ENCODE assay signal across 8 cellular contexts in the genomic region with DNA sequence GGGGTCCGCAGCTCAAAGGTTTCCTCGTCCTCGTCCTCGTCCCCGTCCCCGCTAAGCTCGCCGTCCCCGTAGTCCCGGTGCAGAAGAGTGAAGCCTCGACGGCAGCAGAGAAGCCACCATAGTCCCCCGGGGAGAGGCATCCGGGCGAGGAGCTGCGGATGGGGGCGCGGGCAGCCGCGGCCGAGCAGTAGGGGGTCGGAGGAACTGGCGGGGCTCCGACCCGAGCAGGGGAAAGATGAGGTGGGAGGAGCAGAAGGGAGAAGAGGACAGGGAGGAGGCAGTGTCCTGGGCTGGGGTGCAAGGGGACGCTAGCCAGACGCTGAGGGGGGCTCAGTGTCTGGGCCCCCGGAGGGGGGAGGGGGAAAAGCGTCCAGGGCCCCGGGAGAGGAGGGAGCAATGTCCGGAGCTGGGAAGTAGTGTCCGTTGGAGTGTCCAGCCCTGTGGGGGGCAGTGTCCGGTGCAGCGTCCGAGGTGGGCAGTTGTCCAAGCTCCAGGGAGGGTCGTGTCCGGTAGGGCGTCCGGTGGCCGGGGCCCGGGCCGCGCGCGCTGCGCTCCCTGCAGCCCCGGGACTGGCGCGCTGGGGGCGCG.
DNase-seq lines count a peak whose midpoint lies in the region; ATAC-seq and TF ChIP-seq lines count a peak whose summit lies in the region.

Gene PLEKHH3, minus strand, starts transcription at position 571 of the 588 bp plus-strand sequence. Its CDS starts 431 bp downstream, at position 140.

- H3K27ac Mint-ChIP-seq in stimulated activated effector memory CD8-positive, alpha-beta T cell treated with anti-CD3 and anti-CD28 coated beads, Interleukin-12 subunit alpha, Interleukin-12 subunit beta, amount 100 ng/mL, for 72 hours, result peak within 1 kb of the TSS; percentile 35

- no peaks in the 10 kb centered on the region for H3K9me3 Mint-ChIP-seq in stimulated activated effector memory CD8-positive, alpha-beta T cell treated with anti-CD3 and anti-CD28 coated beads, Interleukin-12 subunit alpha, Interleukin-12 subunit beta, amount 100 ng/mL, for 72 hours

- DNase-seq in NCI-H1417 (lab: John Stamatoyannopoulos, UW) (peak; percentile 43 to 85 (median 79)), HuH-7.5 (ENCODE audit: low spot score) (no peak)
- DNase-seq in stimulated activated effector memory CD8-positive, alpha-beta T cell treated with anti-CD3 and anti-CD28 coated beads, Interleukin-12 subunit alpha, Interleukin-12 subunit beta, amount 100 ng/mL, for 72 hours (ENCODE audit: low spot score in 2 of 2), result peak in 1 of 2 donors; percentile 70

- peaks cover 61% of the 10 kb centered on the region for H3K4me1 Mint-ChIP-seq in stimulated activated effector memory CD8-positive, alpha-beta T cell treated with anti-CD3 and anti-CD28 coated beads, Interleukin-12 subunit alpha, Interleukin-12 subunit beta, amount 100 ng/mL, for 72 hours

- H3K36me3 Mint-ChIP-seq in stimulated activated effector memory CD8-positive, alpha-beta T cell treated with anti-CD3 and anti-CD28 coated beads, Interleukin-12 subunit alpha, Interleukin-12 subunit beta, amount 100 ng/mL, for 72 hours, result peaks cover 5% of the 10 kb centered on the region

- H3K4me3 ChIP-seq in iPS-18c (ENCODE audit: insufficient read depth, low read depth, low read length), result peak within 1 kb of the TSS; percentile 95

- peak within 1 kb of the TSS; percentile 70 for H3K27ac ChIP-seq in angular gyrus (ENCODE audit: low read depth, low read length)

- no peaks in the 10 kb centered on the region for H3K9me3 ChIP-seq in iPS-18c (ENCODE audit: control insufficient read depth, insufficient read depth, low read length)

- ATAC-seq in GM18505 (IDR thresholded peaks at IDR 0.05; ENCODE audit: unreplicated experiment), result no peak
- no peak for ATAC-seq in stimulated activated effector memory CD8-positive, alpha-beta T cell treated with anti-CD3 and anti-CD28 coated beads, Interleukin-12 subunit alpha, Interleukin-12 subunit beta, amount 100 ng/mL, for 72 hours
- no peak for ATAC-seq in HG02678 (IDR thresholded peaks at IDR 0.05; ENCODE audit: unreplicated experiment)
- no peak for ATAC-seq in GM21423 (IDR thresholded peaks at IDR 0.05; ENCODE audit: unreplicated experiment)

- H3K4me3 Mint-ChIP-seq in stimulated activated effector memory CD8-positive, alpha-beta T cell treated with anti-CD3 and anti-CD28 coated beads, Interleukin-12 subunit alpha, Interleukin-12 subunit beta, amount 100 ng/mL, for 72 hours, result peak within 1 kb of the TSS; percentile 75

- TF ChIP-seq POLR2A in GM18505 (IDR thresholded peaks at IDR 0.05; ENCODE audit: borderline replicate concordance, extremely low read depth, insufficient read depth, insufficient read length), result peak; percentile 51
